ENCODE assay signal across 21 cellular contexts in the genomic region with DNA sequence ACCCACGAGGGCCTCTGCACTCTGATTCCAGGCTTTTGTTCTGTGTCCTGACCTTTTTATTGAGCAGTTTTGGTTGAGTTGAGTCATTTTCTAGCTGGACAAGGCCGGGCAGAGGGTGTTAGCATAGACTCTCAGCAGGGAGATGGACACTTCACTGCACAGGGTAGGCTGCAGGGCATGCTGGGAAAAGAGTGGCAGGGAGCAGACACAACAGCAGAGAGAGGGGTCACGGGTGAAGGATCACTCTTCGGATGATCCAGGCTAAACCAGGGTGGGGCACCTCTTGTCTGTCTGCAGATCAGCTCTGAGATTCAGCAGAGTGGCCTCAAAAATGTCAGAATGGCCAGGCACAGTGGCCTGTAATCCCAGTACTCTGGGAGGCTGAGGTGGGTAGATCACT.
A peak's percentile ranks its signal among the peaks of the same experiment; 100 is the strongest.
DNase-seq lines count a peak whose midpoint lies in the region; ATAC-seq and TF ChIP-seq lines count a peak whose summit lies in the region.
"Had no signal": no experiment of that assay in that cellular context is flagged by ENCODE, and none has a peak within 500 bp of the region (broad histone marks: within the 10 kb centered on the region; RNA-seq: fewer than 3 reads in every experiment).

No MANE protein-coding gene starts in this region.

- no peaks in the 10 kb centered on the region for H3K9me3 Mint-ChIP-seq in activated CD8-positive, alpha-beta T cell treated with anti-CD3 and anti-CD28 coated beads, Interleukin-2, amount 10 ng/mL, durations not matched to agents 7 days and 5 days (ENCODE audit: insufficient read depth)
- no peaks in the 10 kb centered on the region for H3K9me3 Mint-ChIP-seq in activated CD8-positive, alpha-beta T cell treated with anti-CD3 and anti-CD28 coated beads for 36 hours
- H3K9me3 Mint-ChIP-seq in activated T-helper 2 cell treated with anti-CD3 and anti-CD28 coated beads, Interferon-gamma antibody, Interleukin-2, Interleukin-4, amounts not matched to agents 10 μg/mL and 5 μg/mL and 100 μg/mL, durations not matched to agents 14 hours and 24 hours and 36 hours = no peaks in the 10 kb centered on the region
- H3K9me3 Mint-ChIP-seq: CD4-positive, alpha-beta memory T cell had no signal

- H3K27ac Mint-ChIP-seq in activated CD8-positive, alpha-beta T cell treated with anti-CD3 and anti-CD28 coated beads, Interleukin-2, amount 10 ng/mL, durations not matched to agents 7 days and 5 days = no peak overlapping the region
- no peak overlapping the region for H3K27ac Mint-ChIP-seq in activated CD8-positive, alpha-beta T cell treated with anti-CD3 and anti-CD28 coated beads for 36 hours
- H3K27ac Mint-ChIP-seq in activated T-helper 2 cell treated with anti-CD3 and anti-CD28 coated beads, Interferon-gamma antibody, Interleukin-2, Interleukin-4, amounts not matched to agents 10 μg/mL and 5 μg/mL and 100 μg/mL, durations not matched to agents 14 hours and 24 hours and 36 hours = no peak overlapping the region
- H3K27ac Mint-ChIP-seq: CD4-positive, alpha-beta memory T cell had no signal

- intact Hi-C loops in activated CD8-positive, alpha-beta T cell treated with anti-CD3 and anti-CD28 coated beads for 36 hours (cut with micrococcal nuclease) = no loop called here
- intact Hi-C loops in activated T-helper 2 cell treated with anti-CD3 and anti-CD28 coated beads, Interferon-gamma antibody, Interleukin-2, Interleukin-4, amounts not matched to agents 10 μg/mL and 5 μg/mL and 100 μg/mL, durations not matched to agents 14 hours and 24 hours and 36 hours (cut with micrococcal nuclease) = no loop called here

- H3K36me3 ChIP-seq in suprapubic skin = no peaks in the 10 kb centered on the region

- no peak for TF ChIP-seq CTCF in activated CD8-positive, alpha-beta T cell treated with anti-CD3 and anti-CD28 coated beads for 36 hours (IDR thresholded peaks at IDR 0.05)
- no peak for TF ChIP-seq CTCF in suprapubic skin (IDR thresholded peaks at IDR 0.05)

- TF ChIP-seq POLR2A in suprapubic skin (IDR thresholded peaks at IDR 0.05) = no peak

- POLR2A ChIA-PET in activated CD8-positive, alpha-beta T cell treated with anti-CD3 and anti-CD28 coated beads, Interleukin-2, amount 10 ng/mL, durations not matched to agents 7 days and 5 days (lab: Charles Lee) = no interaction called here
- POLR2A ChIA-PET in activated CD8-positive, alpha-beta T cell treated with anti-CD3 and anti-CD28 coated beads for 36 hours (lab: Charles Lee) = no interaction called here

- H3K27me3 ChIP-seq in suprapubic skin = peaks cover 25% of the 10 kb centered on the region

- H3K9me3 ChIP-seq in suprapubic skin = no peaks in the 10 kb centered on the region

- H3K27me3 Mint-ChIP-seq in activated CD8-positive, alpha-beta T cell treated with anti-CD3 and anti-CD28 coated beads, Interleukin-2, amount 10 ng/mL, durations not matched to agents 7 days and 5 days (ENCODE audit: low read depth) = peaks cover 1% of the 10 kb centered on the region
- peaks cover 3% of the 10 kb centered on the region for H3K27me3 Mint-ChIP-seq in activated CD8-positive, alpha-beta T cell treated with anti-CD3 and anti-CD28 coated beads for 36 hours
- no peaks in the 10 kb centered on the region for H3K27me3 Mint-ChIP-seq in activated T-helper 2 cell treated with anti-CD3 and anti-CD28 coated beads, Interferon-gamma antibody, Interleukin-2, Interleukin-4, amounts not matched to agents 10 μg/mL and 5 μg/mL and 100 μg/mL, durations not matched to agents 14 hours and 24 hours and 36 hours (ENCODE audit: low read depth)

- TF ChIP-seq EP300 in suprapubic skin (IDR thresholded peaks at IDR 0.05) = no peak

- no peak overlapping the region for H3K4me3 ChIP-seq in suprapubic skin
- H3K4me3 ChIP-seq: GM12878, PC-9 had no signal

- no peak overlapping the region for H3K27ac ChIP-seq in suprapubic skin
- H3K27ac ChIP-seq: PC-9 had no signal

- CTCF ChIA-PET in activated CD8-positive, alpha-beta T cell treated with anti-CD3 and anti-CD28 coated beads, Interleukin-2, amount 10 ng/mL, durations not matched to agents 7 days and 5 days (lab: Charles Lee) = no interaction called here
- CTCF ChIA-PET in activated CD8-positive, alpha-beta T cell treated with anti-CD3 and anti-CD28 coated beads for 36 hours (lab: Charles Lee) = no interaction called here

- H3K36me3 Mint-ChIP-seq in activated CD8-positive, alpha-beta T cell treated with anti-CD3 and anti-CD28 coated beads, Interleukin-2, amount 10 ng/mL, durations not matched to agents 7 days and 5 days (ENCODE audit: low read depth) = no peaks in the 10 kb centered on the region
- no peaks in the 10 kb centered on the region for H3K36me3 Mint-ChIP-seq in activated CD8-positive, alpha-beta T cell treated with anti-CD3 and anti-CD28 coated beads for 36 hours (ENCODE audit: low read depth)
- no peaks in the 10 kb centered on the region for H3K36me3 Mint-ChIP-seq in activated T-helper 2 cell treated with anti-CD3 and anti-CD28 coated beads, Interferon-gamma antibody, Interleukin-2, Interleukin-4, amounts not matched to agents 10 μg/mL and 5 μg/mL and 100 μg/mL, durations not matched to agents 14 hours and 24 hours and 36 hours (ENCODE audit: low read depth)
- H3K36me3 Mint-ChIP-seq: CD4-positive, alpha-beta memory T cell had no signal

- no peaks in the 10 kb centered on the region for H3K4me1 ChIP-seq in suprapubic skin

- 53% methylated on average over 4 of the region's 4 CpGs for WGBS in suprapubic skin

- DNase-seq in activated CD8-positive, alpha-beta T cell treated with anti-CD3 and anti-CD28 coated beads, Interleukin-2, amount 10 ng/mL, durations not matched to agents 7 days and 5 days = peak; percentile 8
- DNase-seq in activated CD8-positive, alpha-beta T cell treated with anti-CD3 and anti-CD28 coated beads for 36 hours = no peak
- DNase-seq in activated T-helper 2 cell treated with anti-CD3 and anti-CD28 coated beads, Interferon-gamma antibody, Interleukin-2, Interleukin-4, amounts not matched to agents 10 μg/mL and 5 μg/mL and 100 μg/mL, durations not matched to agents 14 hours and 24 hours and 36 hours (ENCODE audit: low spot score) = peak; percentile 3
- DNase-seq in mesenteric fat pad (ENCODE audit: low spot score) = peak; percentile 37
- DNase-seq in suprapubic skin (ENCODE audit: low spot score in 2 of 2) = peak; percentile 21 to 26
- DNase-seq: 8988T; CD4-positive, alpha-beta memory T cell; DMS79 treated with DMSO at 0.1 percent for 48 hours; GOT3; KBM-7; MV-4-11; NCI-H1417 treated with DMSO at 0.1 percent for 48 hours; NCI-H1930; NCI-H2171 treated with DMSO at 0.1 percent for 48 hours; NCI-H510A; NCI-H82; PC-9 had no signal

- H3K4me1 Mint-ChIP-seq in activated CD8-positive, alpha-beta T cell treated with anti-CD3 and anti-CD28 coated beads, Interleukin-2, amount 10 ng/mL, durations not matched to agents 7 days and 5 days (ENCODE audit: low read depth) = no peaks in the 10 kb centered on the region
- H3K4me1 Mint-ChIP-seq in activated CD8-positive, alpha-beta T cell treated with anti-CD3 and anti-CD28 coated beads for 36 hours (ENCODE audit: low read depth) = no peaks in the 10 kb centered on the region
- no peaks in the 10 kb centered on the region for H3K4me1 Mint-ChIP-seq in activated T-helper 2 cell treated with anti-CD3 and anti-CD28 coated beads, Interferon-gamma antibody, Interleukin-2, Interleukin-4, amounts not matched to agents 10 μg/mL and 5 μg/mL and 100 μg/mL, durations not matched to agents 14 hours and 24 hours and 36 hours (ENCODE audit: low read depth)
- H3K4me1 Mint-ChIP-seq: CD4-positive, alpha-beta memory T cell had no signal

- no peak for ATAC-seq in activated CD8-positive, alpha-beta T cell treated with anti-CD3 and anti-CD28 coated beads, Interleukin-2, amount 10 ng/mL, durations not matched to agents 7 days and 5 days
- ATAC-seq in activated CD8-positive, alpha-beta T cell treated with anti-CD3 and anti-CD28 coated beads for 36 hours = no peak
- ATAC-seq in GM19455 (IDR thresholded peaks at IDR 0.05; ENCODE audit: unreplicated experiment) = no peak
- no peak for ATAC-seq in GM21381 (IDR thresholded peaks at IDR 0.05; ENCODE audit: unreplicated experiment)
- ATAC-seq in activated CD4-positive, CD25-positive, alpha-beta regulatory T cell treated with anti-CD3 and anti-CD28 coated beads, Interleukin-2, amount 50 U/mL, for 24 hours = no peak
- ATAC-seq: GM12878 had no signal

- H3K4me3 Mint-ChIP-seq in activated CD8-positive, alpha-beta T cell treated with anti-CD3 and anti-CD28 coated beads, Interleukin-2, amount 10 ng/mL, durations not matched to agents 7 days and 5 days = no peak overlapping the region
- no peak overlapping the region for H3K4me3 Mint-ChIP-seq in activated CD8-positive, alpha-beta T cell treated with anti-CD3 and anti-CD28 coated beads for 36 hours
- no peak overlapping the region for H3K4me3 Mint-ChIP-seq in activated T-helper 2 cell treated with anti-CD3 and anti-CD28 coated beads, Interferon-gamma antibody, Interleukin-2, Interleukin-4, amounts not matched to agents 10 μg/mL and 5 μg/mL and 100 μg/mL, durations not matched to agents 14 hours and 24 hours and 36 hours (ENCODE audit: low read depth)
- H3K4me3 Mint-ChIP-seq: CD4-positive, alpha-beta memory T cell had no signal
